Comparison of ENCODE assay signal across 1 cellular context in the genomic region with DNA sequence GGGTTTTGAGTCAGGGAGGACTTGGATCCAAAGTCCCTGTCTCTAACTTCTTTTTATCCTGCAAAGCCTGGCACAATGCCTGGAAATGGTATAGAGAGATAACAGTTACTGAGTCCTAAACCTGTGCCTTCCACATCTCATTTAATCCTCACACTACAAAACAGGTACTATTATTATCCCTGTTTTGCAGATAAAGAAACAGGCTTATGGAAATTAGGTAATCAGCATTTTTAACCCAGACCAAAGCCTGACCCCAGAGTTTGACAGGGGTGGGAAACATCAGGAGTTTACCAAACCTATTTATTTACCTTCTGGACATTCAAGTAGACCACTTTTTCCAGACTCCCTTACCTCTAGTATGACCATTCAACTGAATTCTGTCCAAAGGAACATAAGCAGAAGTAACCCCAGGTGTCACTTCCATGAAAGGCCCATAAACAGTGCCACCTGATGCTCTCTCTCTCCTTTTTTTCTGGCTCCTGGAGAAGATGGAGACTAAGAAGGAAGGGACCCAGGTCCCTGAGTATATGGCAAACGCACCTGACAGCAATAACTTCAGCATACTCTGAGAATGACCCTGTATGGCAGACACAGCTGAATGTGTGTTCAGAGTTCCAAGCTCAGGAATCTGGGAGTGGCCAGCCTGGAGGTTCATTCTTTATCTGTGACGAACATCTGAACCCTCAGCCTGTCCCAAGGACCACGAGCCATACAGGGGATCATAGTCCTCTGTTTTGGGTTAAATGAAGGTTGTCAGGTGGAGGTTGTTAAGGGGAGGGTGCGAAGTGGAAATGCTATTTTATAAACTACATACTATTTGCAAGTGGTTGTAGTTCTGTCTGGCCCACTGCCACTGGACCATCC.
A peak's percentile ranks its signal among the peaks of the same experiment; 100 is the strongest.
TF ChIP-seq lines count a peak whose summit lies in the region.

No MANE protein-coding gene starts in this region.

TF ChIP-seq in HepG2, 621 proteins besides CTCF, POLR2A, EP300 and RAD21 (continued from another document and continues in another):
- TF ChIP-seq, protein P1, sequence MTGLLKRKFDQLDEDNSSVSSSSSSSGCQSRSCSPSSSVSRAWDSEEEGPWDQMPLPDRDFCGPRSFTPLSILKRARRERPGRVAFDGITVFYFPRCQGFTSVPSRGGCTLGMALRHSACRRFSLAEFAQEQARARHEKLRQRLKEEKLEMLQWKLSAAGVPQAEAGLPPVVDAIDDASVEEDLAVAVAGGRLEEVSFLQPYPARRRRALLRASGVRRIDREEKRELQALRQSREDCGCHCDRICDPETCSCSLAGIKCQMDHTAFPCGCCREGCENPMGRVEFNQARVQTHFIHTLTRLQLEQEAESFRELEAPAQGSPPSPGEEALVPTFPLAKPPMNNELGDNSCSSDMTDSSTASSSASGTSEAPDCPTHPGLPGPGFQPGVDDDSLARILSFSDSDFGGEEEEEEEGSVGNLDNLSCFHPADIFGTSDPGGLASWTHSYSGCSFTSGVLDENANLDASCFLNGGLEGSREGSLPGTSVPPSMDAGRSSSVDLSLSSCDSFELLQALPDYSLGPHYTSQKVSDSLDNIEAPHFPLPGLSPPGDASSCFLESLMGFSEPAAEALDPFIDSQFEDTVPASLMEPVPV (CRISPR knock-in tag; IDR thresholded peaks at IDR 0.05) = no peak
- TF ChIP-seq TAF15 (IDR thresholded peaks at IDR 0.05; ENCODE audit: low read depth, low read length, poor library complexity, severe bottlenecking) (no peak), JUND (CRISPR knock-in tag; IDR thresholded peaks at IDR 0.05) (no peak), REL (CRISPR knock-in tag; conservative IDR thresholded peaks at IDR 0.05) (0 out of 2 replicates have a peak, but pooled peaks have one; percentile 27), KLF11 (CRISPR knock-in tag; IDR thresholded peaks at IDR 0.05) (no peak), SP1 (IDR thresholded peaks at IDR 0.05) (no peak), SP1 (CRISPR knock-in tag; IDR thresholded peaks at IDR 0.05) (no peak; the same call in 1 of the 2 replicates), POLR2AphosphoS5 (IDR thresholded peaks at IDR 0.05; ENCODE audit: low read depth, low read length) (peak; percentile 35; the same call in 1 of the 2 replicates), IKZF4 (CRISPR knock-in tag; IDR thresholded peaks at IDR 0.05; ENCODE audit: borderline replicate concordance, low read depth, not compliant biosample characterization) (no peak), BRD4 (CRISPR knock-in tag; IDR thresholded peaks at IDR 0.05) (no peak), ZNF253 (CRISPR knock-in tag; IDR thresholded peaks at IDR 0.05; ENCODE audit: borderline replicate concordance) (no peak), ZNF569 (CRISPR knock-in tag; IDR thresholded peaks at IDR 0.05; ENCODE audit: borderline replicate concordance) (no peak), GLI4 (CRISPR knock-in tag; IDR thresholded peaks at IDR 0.05; ENCODE audit: borderline replicate concordance) (no peak), ZNF34 (CRISPR knock-in tag; IDR thresholded peaks at IDR 0.05; ENCODE audit: borderline replicate concordance) (no peak), TCF12 (IDR thresholded peaks at IDR 0.05) (no peak), TCF12 (CRISPR knock-in tag; IDR thresholded peaks at IDR 0.05) (no peak), RFX1 (IDR thresholded peaks at IDR 0.05) (no peak), GABPB1 (CRISPR knock-in tag; IDR thresholded peaks at IDR 0.05) (no peak), ARHGAP35 (CRISPR knock-in tag; IDR thresholded peaks at IDR 0.05; ENCODE audit: borderline replicate concordance) (no peak), PAF1 (CRISPR knock-in tag; IDR thresholded peaks at IDR 0.05) (0 out of 2 replicates have a peak, but pooled peaks have one; percentile 60), YEATS2 (CRISPR knock-in tag; IDR thresholded peaks at IDR 0.05; ENCODE audit: borderline replicate concordance) (no peak), MED1 (CRISPR knock-in tag; IDR thresholded peaks at IDR 0.05) (peak; percentile 44; the same call in 1 of the 2 replicates), ZNF652 (CRISPR knock-in tag; IDR thresholded peaks at IDR 0.05; ENCODE audit: borderline replicate concordance, low read depth) (0 out of 2 replicates have a peak, but pooled peaks have one; percentile 31), KLF6 (CRISPR knock-in tag; IDR thresholded peaks at IDR 0.05) (no peak), ZNF333 (CRISPR knock-in tag; IDR thresholded peaks at IDR 0.05; ENCODE audit: borderline replicate concordance) (no peak), ZNF367 (CRISPR knock-in tag; IDR thresholded peaks at IDR 0.05; ENCODE audit: borderline replicate concordance) (no peak), MAF1 (CRISPR knock-in tag; IDR thresholded peaks at IDR 0.05; ENCODE audit: borderline replicate concordance) (no peak), LCORL (IDR thresholded peaks at IDR 0.05) (no peak), LCORL (CRISPR knock-in tag; IDR thresholded peaks at IDR 0.05) (peak; percentile 71), NFRKB (IDR thresholded peaks at IDR 0.05) (no peak), ERF (CRISPR knock-in tag; IDR thresholded peaks at IDR 0.05) (no peak; the same call in 1 of the 2 replicates), FOSL2 (CRISPR knock-in tag; IDR thresholded peaks at IDR 0.05) (no peak; the same call in 1 of the 2 replicates), U2AF1 (optimal IDR thresholded peaks at IDR 0.05; ENCODE audit: low read depth, low read length) (no peak), ZNF451 (CRISPR knock-in tag; IDR thresholded peaks at IDR 0.05) (no peak), HNRNPK (IDR thresholded peaks at IDR 0.05; ENCODE audit: low read depth, low read length, poor library complexity, severe bottlenecking) (no peak), ZNF552 (CRISPR knock-in tag; IDR thresholded peaks at IDR 0.05; ENCODE audit: borderline replicate concordance) (no peak), ZNF619 (CRISPR knock-in tag; IDR thresholded peaks at IDR 0.05) (no peak)
- TF ChIP-seq, protein P2, sequence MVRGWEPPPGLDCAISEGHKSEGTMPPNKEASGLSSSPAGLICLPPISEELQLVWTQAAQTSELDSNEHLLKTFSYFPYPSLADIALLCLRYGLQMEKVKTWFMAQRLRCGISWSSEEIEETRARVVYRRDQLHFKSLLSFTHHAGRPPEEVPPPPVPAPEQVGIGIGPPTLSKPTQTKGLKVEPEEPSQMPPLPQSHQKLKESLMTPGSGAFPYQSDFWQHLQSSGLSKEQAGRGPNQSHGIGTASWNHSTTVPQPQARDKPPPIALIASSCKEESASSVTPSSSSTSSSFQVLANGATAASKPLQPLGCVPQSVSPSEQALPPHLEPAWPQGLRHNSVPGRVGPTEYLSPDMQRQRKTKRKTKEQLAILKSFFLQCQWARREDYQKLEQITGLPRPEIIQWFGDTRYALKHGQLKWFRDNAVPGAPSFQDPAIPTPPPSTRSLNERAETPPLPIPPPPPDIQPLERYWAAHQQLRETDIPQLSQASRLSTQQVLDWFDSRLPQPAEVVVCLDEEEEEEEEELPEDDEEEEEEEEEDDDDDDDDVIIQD (CRISPR knock-in tag; IDR thresholded peaks at IDR 0.05; ENCODE audit: low read depth) = peak; percentile 88
- TF ChIP-seq, protein P3, sequence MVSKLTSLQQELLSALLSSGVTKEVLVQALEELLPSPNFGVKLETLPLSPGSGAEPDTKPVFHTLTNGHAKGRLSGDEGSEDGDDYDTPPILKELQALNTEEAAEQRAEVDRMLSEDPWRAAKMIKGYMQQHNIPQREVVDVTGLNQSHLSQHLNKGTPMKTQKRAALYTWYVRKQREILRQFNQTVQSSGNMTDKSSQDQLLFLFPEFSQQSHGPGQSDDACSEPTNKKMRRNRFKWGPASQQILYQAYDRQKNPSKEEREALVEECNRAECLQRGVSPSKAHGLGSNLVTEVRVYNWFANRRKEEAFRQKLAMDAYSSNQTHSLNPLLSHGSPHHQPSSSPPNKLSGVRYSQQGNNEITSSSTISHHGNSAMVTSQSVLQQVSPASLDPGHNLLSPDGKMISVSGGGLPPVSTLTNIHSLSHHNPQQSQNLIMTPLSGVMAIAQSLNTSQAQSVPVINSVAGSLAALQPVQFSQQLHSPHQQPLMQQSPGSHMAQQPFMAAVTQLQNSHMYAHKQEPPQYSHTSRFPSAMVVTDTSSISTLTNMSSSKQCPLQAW (CRISPR knock-in tag; IDR thresholded peaks at IDR 0.05) = no peak
- TF ChIP-seq, protein P4, sequence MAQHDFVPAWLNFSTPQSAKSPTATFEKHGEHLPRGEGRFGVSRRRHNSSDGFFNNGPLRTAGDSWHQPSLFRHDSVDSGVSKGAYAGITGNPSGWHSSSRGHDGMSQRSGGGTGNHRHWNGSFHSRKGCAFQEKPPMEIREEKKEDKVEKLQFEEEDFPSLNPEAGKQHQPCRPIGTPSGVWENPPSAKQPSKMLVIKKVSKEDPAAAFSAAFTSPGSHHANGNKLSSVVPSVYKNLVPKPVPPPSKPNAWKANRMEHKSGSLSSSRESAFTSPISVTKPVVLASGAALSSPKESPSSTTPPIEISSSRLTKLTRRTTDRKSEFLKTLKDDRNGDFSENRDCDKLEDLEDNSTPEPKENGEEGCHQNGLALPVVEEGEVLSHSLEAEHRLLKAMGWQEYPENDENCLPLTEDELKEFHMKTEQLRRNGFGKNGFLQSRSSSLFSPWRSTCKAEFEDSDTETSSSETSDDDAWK (CRISPR knock-in tag; IDR thresholded peaks at IDR 0.05) = no peak
- TF ChIP-seq, protein P5, sequence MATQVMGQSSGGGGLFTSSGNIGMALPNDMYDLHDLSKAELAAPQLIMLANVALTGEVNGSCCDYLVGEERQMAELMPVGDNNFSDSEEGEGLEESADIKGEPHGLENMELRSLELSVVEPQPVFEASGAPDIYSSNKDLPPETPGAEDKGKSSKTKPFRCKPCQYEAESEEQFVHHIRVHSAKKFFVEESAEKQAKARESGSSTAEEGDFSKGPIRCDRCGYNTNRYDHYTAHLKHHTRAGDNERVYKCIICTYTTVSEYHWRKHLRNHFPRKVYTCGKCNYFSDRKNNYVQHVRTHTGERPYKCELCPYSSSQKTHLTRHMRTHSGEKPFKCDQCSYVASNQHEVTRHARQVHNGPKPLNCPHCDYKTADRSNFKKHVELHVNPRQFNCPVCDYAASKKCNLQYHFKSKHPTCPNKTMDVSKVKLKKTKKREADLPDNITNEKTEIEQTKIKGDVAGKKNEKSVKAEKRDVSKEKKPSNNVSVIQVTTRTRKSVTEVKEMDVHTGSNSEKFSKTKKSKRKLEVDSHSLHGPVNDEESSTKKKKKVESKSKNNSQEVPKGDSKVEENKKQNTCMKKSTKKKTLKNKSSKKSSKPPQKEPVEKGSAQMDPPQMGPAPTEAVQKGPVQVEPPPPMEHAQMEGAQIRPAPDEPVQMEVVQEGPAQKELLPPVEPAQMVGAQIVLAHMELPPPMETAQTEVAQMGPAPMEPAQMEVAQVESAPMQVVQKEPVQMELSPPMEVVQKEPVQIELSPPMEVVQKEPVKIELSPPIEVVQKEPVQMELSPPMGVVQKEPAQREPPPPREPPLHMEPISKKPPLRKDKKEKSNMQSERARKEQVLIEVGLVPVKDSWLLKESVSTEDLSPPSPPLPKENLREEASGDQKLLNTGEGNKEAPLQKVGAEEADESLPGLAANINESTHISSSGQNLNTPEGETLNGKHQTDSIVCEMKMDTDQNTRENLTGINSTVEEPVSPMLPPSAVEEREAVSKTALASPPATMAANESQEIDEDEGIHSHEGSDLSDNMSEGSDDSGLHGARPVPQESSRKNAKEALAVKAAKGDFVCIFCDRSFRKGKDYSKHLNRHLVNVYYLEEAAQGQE (IDR thresholded peaks at IDR 0.05; ENCODE audit: borderline replicate concordance in 1 of 2, low read depth in 1 of 2, low read length in 2 of 2) = no peak
- TF ChIP-seq, protein P6, sequence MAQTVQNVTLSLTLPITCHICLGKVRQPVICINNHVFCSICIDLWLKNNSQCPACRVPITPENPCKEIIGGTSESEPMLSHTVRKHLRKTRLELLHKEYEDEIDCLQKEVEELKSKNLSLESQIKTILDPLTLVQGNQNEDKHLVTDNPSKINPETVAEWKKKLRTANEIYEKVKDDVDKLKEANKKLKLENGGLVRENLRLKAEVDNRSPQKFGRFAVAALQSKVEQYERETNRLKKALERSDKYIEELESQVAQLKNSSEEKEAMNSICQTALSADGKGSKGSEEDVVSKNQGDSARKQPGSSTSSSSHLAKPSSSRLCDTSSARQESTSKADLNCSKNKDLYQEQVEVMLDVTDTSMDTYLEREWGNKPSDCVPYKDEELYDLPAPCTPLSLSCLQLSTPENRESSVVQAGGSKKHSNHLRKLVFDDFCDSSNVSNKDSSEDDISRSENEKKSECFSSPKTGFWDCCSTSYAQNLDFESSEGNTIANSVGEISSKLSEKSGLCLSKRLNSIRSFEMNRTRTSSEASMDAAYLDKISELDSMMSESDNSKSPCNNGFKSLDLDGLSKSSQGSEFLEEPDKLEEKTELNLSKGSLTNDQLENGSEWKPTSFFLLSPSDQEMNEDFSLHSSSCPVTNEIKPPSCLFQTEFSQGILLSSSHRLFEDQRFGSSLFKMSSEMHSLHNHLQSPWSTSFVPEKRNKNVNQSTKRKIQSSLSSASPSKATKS (CRISPR knock-in tag; IDR thresholded peaks at IDR 0.05) = no peak
- TF ChIP-seq, protein P7, sequence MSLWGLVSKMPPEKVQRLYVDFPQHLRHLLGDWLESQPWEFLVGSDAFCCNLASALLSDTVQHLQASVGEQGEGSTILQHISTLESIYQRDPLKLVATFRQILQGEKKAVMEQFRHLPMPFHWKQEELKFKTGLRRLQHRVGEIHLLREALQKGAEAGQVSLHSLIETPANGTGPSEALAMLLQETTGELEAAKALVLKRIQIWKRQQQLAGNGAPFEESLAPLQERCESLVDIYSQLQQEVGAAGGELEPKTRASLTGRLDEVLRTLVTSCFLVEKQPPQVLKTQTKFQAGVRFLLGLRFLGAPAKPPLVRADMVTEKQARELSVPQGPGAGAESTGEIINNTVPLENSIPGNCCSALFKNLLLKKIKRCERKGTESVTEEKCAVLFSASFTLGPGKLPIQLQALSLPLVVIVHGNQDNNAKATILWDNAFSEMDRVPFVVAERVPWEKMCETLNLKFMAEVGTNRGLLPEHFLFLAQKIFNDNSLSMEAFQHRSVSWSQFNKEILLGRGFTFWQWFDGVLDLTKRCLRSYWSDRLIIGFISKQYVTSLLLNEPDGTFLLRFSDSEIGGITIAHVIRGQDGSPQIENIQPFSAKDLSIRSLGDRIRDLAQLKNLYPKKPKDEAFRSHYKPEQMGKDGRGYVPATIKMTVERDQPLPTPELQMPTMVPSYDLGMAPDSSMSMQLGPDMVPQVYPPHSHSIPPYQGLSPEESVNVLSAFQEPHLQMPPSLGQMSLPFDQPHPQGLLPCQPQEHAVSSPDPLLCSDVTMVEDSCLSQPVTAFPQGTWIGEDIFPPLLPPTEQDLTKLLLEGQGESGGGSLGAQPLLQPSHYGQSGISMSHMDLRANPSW (CRISPR knock-in tag; IDR thresholded peaks at IDR 0.05; ENCODE audit: borderline replicate concordance) = no peak
